In genomic region chr16:50942143-50942542, GRCh38 we compare ENCODE assay signal across 18 cellular contexts.
A peak's percentile ranks its signal among the peaks of the same experiment; 100 is the strongest.
DNase-seq lines count a peak whose midpoint lies in the region; ATAC-seq and TF ChIP-seq lines count a peak whose summit lies in the region.
"Had no signal": no experiment of that assay in that cellular context is flagged by ENCODE, and none has a peak within 500 bp of the region (broad histone marks: within the 10 kb centered on the region; RNA-seq: fewer than 3 reads in every experiment).

No MANE protein-coding gene starts in this region.

- H3K36me3 ChIP-seq in endodermal cell (ENCODE audit: control insufficient read depth, insufficient read depth, low read length) (no peaks in the 10 kb centered on the region), GM23248 (ENCODE audit: low read depth) (no peaks in the 10 kb centered on the region)

- H3K27me3 Mint-ChIP-seq in H9 (ENCODE audit: low read depth) (no peaks in the 10 kb centered on the region), endodermal cell (ENCODE audit: insufficient read depth) (no peaks in the 10 kb centered on the region)
- H3K27me3 Mint-ChIP-seq: B cell had no signal

- no peak for ATAC-seq in GM19463 (IDR thresholded peaks at IDR 0.05; ENCODE audit: unreplicated experiment)

- no peaks in the 10 kb centered on the region for H3F3A ChIP-seq in GM23248 (ENCODE audit: insufficient read depth)

- H3K4me2 ChIP-seq in H9 (ENCODE audit: insufficient read depth, insufficient read length, low read length) (no peak overlapping the region), GM23248 (ENCODE audit: unreplicated experiment) (no peak overlapping the region)
- H3K4me2 ChIP-seq: KMS-11 had no signal

- H3K18ac ChIP-seq in H9 (ENCODE audit: insufficient read length, low read depth, low read length): no peak overlapping the region

- no peak overlapping the region for H3K56ac ChIP-seq in H9 (ENCODE audit: insufficient read length, low read depth, low read length)

- DNase-seq in H9: peak; percentile 33
- peak; percentile 53 for DNase-seq in endodermal cell
- peak; percentile 54 for DNase-seq in iPS-NIHi7 (ENCODE audit: extremely low spot score)
- no peak for DNase-seq in stimulated activated CD4-positive, alpha-beta T cell treated with anti-CD3 and anti-CD28 coated beads, Interleukin-15, amount 100 ng/mL, for 24 hours
- no peak for DNase-seq in NCI-H69 (lab: John Stamatoyannopoulos, UW)
- DNase-seq in GM23248: no peak
- DNase-seq: C1 segment of cervical spinal cord; CD4-positive, CD25-positive, alpha-beta regulatory T cell; CD8-positive, alpha-beta memory T cell; COR-L47; DMS153; GF-D8; GOT3; HCEC 1CT had no signal

- H3K4me1 Mint-ChIP-seq in H9 (peaks cover 10 to 11% of the 10 kb centered on the region in 2 experiments), endodermal cell (no peaks in the 10 kb centered on the region)
- H3K4me1 Mint-ChIP-seq: B cell; CD4-positive, CD25-positive, alpha-beta regulatory T cell; CD8-positive, alpha-beta memory T cell had no signal

- no peaks in the 10 kb centered on the region for H3K36me3 Mint-ChIP-seq in H9 (ENCODE audit: insufficient read depth in 1 of 3, low read depth in 3 of 3)
- H3K36me3 Mint-ChIP-seq in endodermal cell (ENCODE audit: low read depth): no peaks in the 10 kb centered on the region
- H3K36me3 Mint-ChIP-seq: CD4-positive, CD25-positive, alpha-beta regulatory T cell; CD8-positive, alpha-beta memory T cell had no signal

- H3K4me1 ChIP-seq in H9 (ENCODE audit: insufficient read depth, low read length): no peaks in the 10 kb centered on the region
- H3K4me1 ChIP-seq in endodermal cell (ENCODE audit: control insufficient read depth, insufficient read depth, low read length): no peaks in the 10 kb centered on the region
- no peaks in the 10 kb centered on the region for H3K4me1 ChIP-seq in GM23248 (ENCODE audit: insufficient read depth)

- no peak overlapping the region for H3K4ac ChIP-seq in H9 (ENCODE audit: low read depth, low read length)

- no peak overlapping the region for H3T11ph ChIP-seq in H9 (ENCODE audit: low read length)

- no peaks in the 10 kb centered on the region for H3K23me2 ChIP-seq in H9 (ENCODE audit: insufficient read length, low read depth, low read length, poor library complexity, severe bottlenecking)

- H3K4me3 Mint-ChIP-seq in H9 (no peak overlapping the region), endodermal cell (no peak overlapping the region)
- H3K4me3 Mint-ChIP-seq: B cell; CD4-positive, CD25-positive, alpha-beta regulatory T cell; CD8-positive, alpha-beta memory T cell had no signal

- H2BK5ac ChIP-seq in H9 (ENCODE audit: insufficient read length, low read length): no peak overlapping the region

- no peak overlapping the region for H3K4me3 ChIP-seq in endodermal cell (ENCODE audit: low read length)
- H3K4me3 ChIP-seq in GM23248: no peak overlapping the region

- no peak overlapping the region for H4K8ac ChIP-seq in H9 (replicated peaks; ENCODE audit: insufficient read length, low read depth, low read length)

- TF ChIP-seq CTCF in H9 (conservative IDR thresholded peaks at IDR 0.05): peak; percentile 52
- TF ChIP-seq CTCF in endodermal cell (conservative IDR thresholded peaks at IDR 0.05): peak; percentile 74

- H3K9me3 ChIP-seq in H9 (ENCODE audit: control insufficient read depth, low read depth, low read length) (no peaks in the 10 kb centered on the region), endodermal cell (ENCODE audit: control insufficient read depth, low read length) (no peaks in the 10 kb centered on the region), GM23248 (ENCODE audit: low read depth) (no peaks in the 10 kb centered on the region)

- H3K79me1 ChIP-seq in H9 (ENCODE audit: insufficient read depth, low read depth, low read length, poor library complexity, severe bottlenecking): no peaks in the 10 kb centered on the region

- H3K27ac Mint-ChIP-seq in H9: no peak overlapping the region
- H3K27ac Mint-ChIP-seq in endodermal cell: no peak overlapping the region
- H3K27ac Mint-ChIP-seq: B cell; CD4-positive, CD25-positive, alpha-beta regulatory T cell; CD8-positive, alpha-beta memory T cell had no signal

- no peak overlapping the region for H3K14ac ChIP-seq in H9 (ENCODE audit: insufficient read depth, low read length)

- H3K79me2 ChIP-seq in H9 (ENCODE audit: insufficient read depth, low read length) (no peaks in the 10 kb centered on the region), GM23248 (ENCODE audit: insufficient read depth) (no peaks in the 10 kb centered on the region)

- H3K9me3 Mint-ChIP-seq in H9: no peaks in the 10 kb centered on the region
- H3K9me3 Mint-ChIP-seq in endodermal cell: no peaks in the 10 kb centered on the region
- H3K9me3 Mint-ChIP-seq: CD8-positive, alpha-beta memory T cell had no signal

- in situ Hi-C loops in GM23248 (cut with MboI): no loop called here

- H4K20me1 ChIP-seq in H9 (ENCODE audit: control insufficient read depth, insufficient read depth, insufficient read length) (no peaks in the 10 kb centered on the region), GM23248 (ENCODE audit: insufficient read depth) (no peaks in the 10 kb centered on the region)

- H3K27ac ChIP-seq in H9 (ENCODE audit: insufficient read length, low read depth, low read length) (no peak overlapping the region), endodermal cell (ENCODE audit: low read depth, low read length) (no peak overlapping the region), GM23248 (no peak overlapping the region)
- H3K27ac ChIP-seq: HL-60, KMS-11 had no signal

- H3K9ac ChIP-seq in H9 (ENCODE audit: extremely low read depth, insufficient read length, low read length) (no peak overlapping the region), endodermal cell (ENCODE audit: extremely low read depth, low read length, poor library complexity, severe bottlenecking) (no peak overlapping the region), GM23248 (no peak overlapping the region)
- H3K9ac ChIP-seq: KMS-11 had no signal

- H3K27me3 ChIP-seq in H9 (ENCODE audit: insufficient read depth, low read length) (no peaks in the 10 kb centered on the region), endodermal cell (ENCODE audit: control insufficient read depth, insufficient read depth, low read length, poor library complexity, severe bottlenecking) (no peaks in the 10 kb centered on the region), GM23248 (replicated peaks; ENCODE audit: insufficient read depth) (no peaks in the 10 kb centered on the region)

- no peak overlapping the region for H4K91ac ChIP-seq in H9 (ENCODE audit: insufficient read length, low read depth, low read length)

- H2BK20ac ChIP-seq in H9 (ENCODE audit: low read depth, low read length, poor library complexity, severe bottlenecking): no peak overlapping the region

- no CpG with 5 or more reads among the region's 3 CpGs for WGBS in H9 (ENCODE audit: extremely low coverage, insufficient read length, low lambda C conversion rate)
- 79 to 94% methylated on average over 3 of the region's 3 CpGs for WGBS in endodermal cell (ENCODE audit: insufficient coverage in 1 of 2, insufficient read length in 1 of 2), 2 experiments
- WGBS in GM23248 (ENCODE audit: low coverage in 1 of 2, low lambda C conversion rate in 2 of 2, missing lambda C conversion rate in 2 of 2), 2 experiments: 41 to 47% methylated on average over 3 of the region's 3 CpGs

- no peak overlapping the region for H2AFZ ChIP-seq in H9 (ENCODE audit: low read length)
- no peak overlapping the region for H2AFZ ChIP-seq in GM23248

- no peak overlapping the region for H3K23ac ChIP-seq in H9 (ENCODE audit: insufficient read length, low read depth, low read length)

- H3K9me2 ChIP-seq in GM23248 (ENCODE audit: insufficient read depth): no peaks in the 10 kb centered on the region

- H2AK5ac ChIP-seq in H9 (ENCODE audit: insufficient read length, low read length): no peak overlapping the region

- no peak overlapping the region for H4K5ac ChIP-seq in H9 (ENCODE audit: insufficient read length, low read depth, low read length)

- H2BK15ac ChIP-seq in H9 (ENCODE audit: low read depth, low read length): no peak overlapping the region

- H2BK120ac ChIP-seq in H9 (ENCODE audit: low read depth, low read length, poor library complexity, severe bottlenecking): no peak overlapping the region

- no peak overlapping the region for H2BK12ac ChIP-seq in H9 (ENCODE audit: insufficient read length, low read depth, low read length)

Comparison
In these comparisons a context has a peak if more than half of its experiments do, and no peak if none do; other contexts are left out.
1. DNase-seq: peak in H9 (single experiment), endodermal cell (single experiment) and iPS-NIHi7 (single experiment); none in stimulated activated CD4-positive, alpha-beta T cell treated with anti-CD3 and anti-CD28 coated beads, Interleukin-15, amount 100 ng/mL, for 24 hours (single experiment), NCI-H69 (single experiment) and GM23248 (single experiment).